30 cellular contexts compared by ENCODE assay signal in genomic region chr18:30556112-30556511, GRCh38.
"Had no signal": no experiment of that assay in that cellular context is flagged by ENCODE, and none has a peak within 500 bp of the region (broad histone marks: within the 10 kb centered on the region; RNA-seq: fewer than 3 reads in every experiment).

No MANE protein-coding gene starts in this region.

- H3K36me3 ChIP-seq: ascending aorta, breast epithelium, cardiac muscle cell, WERI-Rb-1 had no signal

- H3K4me1 ChIP-seq: ascending aorta, breast epithelium had no signal

- H3K4me3 ChIP-seq: ascending aorta, breast epithelium, cardiac muscle cell, coronary artery, dorsolateral prefrontal cortex had no signal

- H3K27me3 ChIP-seq: ascending aorta, breast epithelium, cardiac muscle cell, dorsolateral prefrontal cortex had no signal

- H3K27ac ChIP-seq: ascending aorta, breast epithelium, cardiac muscle cell, coronary artery, dorsolateral prefrontal cortex, WERI-Rb-1 had no signal

- ATAC-seq: activated CD4-positive, CD25-positive, alpha-beta regulatory T cell treated with anti-CD3 and anti-CD28 coated beads, Interleukin-2, amount 50 U/mL, for 24 hours; activated CD8-positive, alpha-beta memory T cell treated with anti-CD3 and anti-CD28 coated beads, Interleukin-2, amount 10 ng/mL, durations not matched to agents 7 days and 5 days; activated CD8-positive, alpha-beta T cell treated with anti-CD3 and anti-CD28 coated beads, Interleukin-2, amount 10 ng/mL, durations not matched to agents 7 days and 5 days; activated naive CD4-positive, alpha-beta T cell treated with anti-CD3 and anti-CD28 coated beads, Interleukin-2, amount 50 U/mL, for 72 hours; esophagus mucosa; T-helper 17 cell had no signal

- DNase-seq: activated B cell treated with CpG ODN at 0.5 μM for 24 hours; activated CD4-positive, alpha-beta memory T cell treated with anti-CD3 and anti-CD28 coated beads for 36 hours; activated CD4-positive, alpha-beta T cell treated with anti-CD3 and anti-CD28 coated beads for 48 hours; activated CD8-positive, alpha-beta memory T cell treated with anti-CD3 and anti-CD28 coated beads, Interleukin-2, amount 10 ng/mL, durations not matched to agents 7 days and 5 days; activated CD8-positive, alpha-beta memory T cell treated with anti-CD3 and anti-CD28 coated beads, Interleukin-2, amount 50 U/mL, for 4 hours; activated CD8-positive, alpha-beta T cell treated with anti-CD3 and anti-CD28 coated beads, Interleukin-2, amount 10 ng/mL, durations not matched to agents 7 days and 5 days; activated gamma-delta T cell; activated naive CD4-positive, alpha-beta T cell; activated naive CD4-positive, alpha-beta T cell treated with anti-CD3 and anti-CD28 coated beads, Interleukin-2, amount 10 ng/mL, durations not matched to agents 7 days and 5 days; activated naive CD8-positive, alpha-beta T cell treated with anti-CD3 and anti-CD28 coated beads, Interleukin-2, amount 10 ng/mL, durations not matched to agents 7 days and 5 days; activated T-cell treated with anti-CD3 and anti-CD28 coated beads, Interleukin-2, amount 50 U/mL, for 1 hour; activated T-cell treated with anti-CD3 and anti-CD28 coated beads, Interleukin-2, amount 50 U/mL, for 48 hours; central memory CD4-positive, alpha-beta T cell; cerebellar nuclear complex; dorsolateral prefrontal cortex; effector memory CD4-positive, alpha-beta T cell; endodermal cell; foreskin fibroblast; head of caudate nucleus; T-helper 1 cell; T-helper 17 cell; T1000; WERI-Rb-1 had no signal

- H3K9me3 ChIP-seq: ascending aorta, breast epithelium had no signal
